ENCODE assay signal across 11 cellular contexts in the genomic region with DNA sequence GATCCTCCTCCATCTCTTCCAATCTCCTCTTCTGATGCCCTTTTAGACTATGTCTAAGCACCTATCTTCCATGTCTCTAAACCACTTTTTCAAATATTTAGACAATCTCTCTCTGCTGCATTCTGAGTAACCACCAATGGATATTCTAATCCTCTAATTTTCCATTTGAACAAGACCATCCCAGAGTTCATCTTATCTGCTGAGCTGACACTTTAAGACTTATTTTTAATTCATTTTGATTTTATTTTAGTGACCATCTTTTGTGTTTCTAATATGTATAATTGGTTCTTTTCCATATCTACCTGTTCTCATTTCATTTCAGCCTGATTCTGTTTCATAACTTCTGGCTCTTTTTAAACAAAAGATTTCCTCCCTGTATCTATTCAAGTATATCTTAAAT.
"Had no signal": no experiment of that assay in that cellular context is flagged by ENCODE, and none has a peak within 500 bp of the region (broad histone marks: within the 10 kb centered on the region; RNA-seq: fewer than 3 reads in every experiment).

No MANE protein-coding gene starts in this region.

- ATAC-seq: HCT116 had no signal

- DNase-seq: GM23248, GOT3, H7, HFFc6, Karpas-422, KBM-7 had no signal

- H3K4me1 ChIP-seq: HAP-1 had no signal

- H2AFZ ChIP-seq: GM23248 had no signal

- FAIRE-seq: HTR-8/SVneo had no signal

- H3K4me2 ChIP-seq: KMS-11 had no signal

- H3K27ac ChIP-seq: GM23248, HL-60, KMS-11 had no signal

- H3K36me3 ChIP-seq: HAP-1 had no signal

- H3K4me3 ChIP-seq: GM23248, HAP-1 had no signal

- H3K9ac ChIP-seq: GM23248, KMS-11 had no signal

- H3K9me3 ChIP-seq: HAP-1 had no signal
